11 cellular contexts compared by ENCODE assay signal in the genomic region with DNA sequence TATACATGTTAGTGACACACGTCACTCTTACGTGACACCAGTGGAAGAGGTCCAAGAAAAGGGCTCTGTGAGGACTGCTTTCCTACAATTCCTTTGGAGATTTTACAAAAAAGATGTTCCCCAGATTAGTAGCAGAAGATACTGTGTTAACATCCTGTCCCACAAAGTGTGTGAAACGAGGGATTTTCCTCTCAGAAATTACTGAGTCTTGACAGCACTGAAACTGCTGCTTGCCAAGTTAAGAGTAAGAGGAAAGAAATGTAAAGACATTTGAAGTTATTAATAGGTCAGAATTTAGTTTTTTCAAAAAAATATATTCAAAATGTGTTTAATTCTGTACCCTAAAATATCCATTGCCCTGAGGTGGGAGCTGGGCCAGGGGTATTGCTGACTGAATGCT. TPM values are rescaled to one million over a fixed set of nuclear protein-coding genes. Genes with fewer than 3 reads are reported as not detected.
A peak's percentile ranks its signal among the peaks of the same experiment; 100 is the strongest.
DNase-seq lines count a peak whose midpoint lies in the region; ATAC-seq and TF ChIP-seq lines count a peak whose summit lies in the region.
"Had no signal": no experiment of that assay in that cellular context is flagged by ENCODE, and none has a peak within 500 bp of the region (broad histone marks: within the 10 kb centered on the region; RNA-seq: fewer than 3 reads in every experiment).

No MANE protein-coding gene starts in this region.

- H3K9me3 Mint-ChIP-seq in neural progenitor cell: no peaks in the 10 kb centered on the region
- H3K9me3 Mint-ChIP-seq: stimulated activated memory B cell treated with anti-CD40 and anti-IgM and Interleukin-4, amounts not matched to agents 10 μg/mL and 1 μg/mL and 100 μg/mL, for 72 hours had no signal

- no peak overlapping the region for H3K9ac ChIP-seq in neural progenitor cell

- peak; percentile 76 for DNase-seq in amniotic epithelial cell (ENCODE audit: low read depth)
- peak; percentile 82 for DNase-seq in fibroblast of the aortic adventitia (ENCODE audit: low read depth)
- DNase-seq in transverse colon: no peak
- DNase-seq in RPMI8226: no peak
- DNase-seq in NCI-H1436 (lab: John Stamatoyannopoulos, UW): no peak
- DNase-seq in NCI-H1436 treated with DMSO at 0.1 percent for 48 hours (lab: John Stamatoyannopoulos, UW): no peak
- DNase-seq in neural progenitor cell (ENCODE audit: low spot score): no peak
- DNase-seq: activated T-cell treated with anti-CD3 and anti-CD28 coated beads, Interleukin-2, amount 50 U/mL, for 48 hours; cortex of kidney had no signal

- no peaks in the 10 kb centered on the region for H4K20me1 ChIP-seq in neural progenitor cell (ENCODE audit: low read depth)

- no peaks in the 10 kb centered on the region for H3K36me3 Mint-ChIP-seq in neural progenitor cell

- no peak for TF ChIP-seq CTCF in fibroblast of the aortic adventitia (IDR thresholded peaks at IDR 0.05; ENCODE audit: insufficient read depth, low read length)
- TF ChIP-seq CTCF in transverse colon (IDR thresholded peaks at IDR 0.05): no peak
- no peak for TF ChIP-seq CTCF in neural progenitor cell (IDR thresholded peaks at IDR 0.05)

- no peaks in the 10 kb centered on the region for H3F3A ChIP-seq in neural progenitor cell (ENCODE audit: low read depth)

- no peak overlapping the region for H3K4me3 ChIP-seq in fibroblast of the aortic adventitia (ENCODE audit: low read depth, low read length)
- H3K4me3 ChIP-seq in transverse colon: no peak overlapping the region
- no peak overlapping the region for H3K4me3 ChIP-seq in neural progenitor cell

- TF ChIP-seq POLR2A in GM18505 (IDR thresholded peaks at IDR 0.05; ENCODE audit: borderline replicate concordance, extremely low read depth, insufficient read depth, insufficient read length) (no peak), transverse colon (IDR thresholded peaks at IDR 0.05) (no peak)

- H3K27me3 Mint-ChIP-seq in neural progenitor cell (ENCODE audit: insufficient read depth, low read depth): no peaks in the 10 kb centered on the region
- H3K27me3 Mint-ChIP-seq: stimulated activated memory B cell treated with anti-CD40 and anti-IgM and Interleukin-4, amounts not matched to agents 10 μg/mL and 1 μg/mL and 100 μg/mL, for 72 hours had no signal

- H3K36me3 ChIP-seq in transverse colon (peaks cover 0 to 6% (median 0%) of the 10 kb centered on the region in 4 donors), neural progenitor cell (no peaks in the 10 kb centered on the region)

- H3K4me1 ChIP-seq in transverse colon (peaks cover 5 to 49% (median 31%) of the 10 kb centered on the region in 4 donors), neural progenitor cell (peaks cover 6% of the 10 kb centered on the region)

- no peaks in the 10 kb centered on the region for H3K4me1 Mint-ChIP-seq in neural progenitor cell

- no peaks in the 10 kb centered on the region for H3K27me3 ChIP-seq in transverse colon
- no peaks in the 10 kb centered on the region for H3K27me3 ChIP-seq in neural progenitor cell

- H3K4me3 Mint-ChIP-seq in neural progenitor cell: no peak overlapping the region
- H3K4me3 Mint-ChIP-seq: stimulated activated memory B cell treated with anti-CD40 and anti-IgM and Interleukin-4, amounts not matched to agents 10 μg/mL and 1 μg/mL and 100 μg/mL, for 72 hours had no signal

- no peak for TF ChIP-seq EP300 in transverse colon (IDR thresholded peaks at IDR 0.05; ENCODE audit: low read depth)

- H3K27ac Mint-ChIP-seq in neural progenitor cell: no peak overlapping the region

- no peak overlapping the region for H2AFZ ChIP-seq in neural progenitor cell (replicated peaks)

- ATAC-seq in GM18505 (IDR thresholded peaks at IDR 0.05; ENCODE audit: unreplicated experiment): peak; percentile 13

- 63 to 74% methylated on average over 1 to 3 of the region's 3 CpGs for WGBS in transverse colon (ENCODE audit: low coverage in 1 of 2), 2 donors

- no peak overlapping the region for H3K4me2 ChIP-seq in neural progenitor cell

- no peaks in the 10 kb centered on the region for H3K9me3 ChIP-seq in transverse colon
- H3K9me3 ChIP-seq in neural progenitor cell (ENCODE audit: low read depth): no peaks in the 10 kb centered on the region

- in situ Hi-C loops in transverse colon (cut with MboI; ENCODE audit: low pct_ligation_motif_present in 1 of 4, low pct_unique_long_range_greater_than_20kb in 1 of 4, low sequenced_read_pairs in 3 of 4): no loop called here

- intact Hi-C loops in transverse colon (cut with DNase I; ENCODE audit: low total_unique reads): no loop called here

- H3K79me2 ChIP-seq in neural progenitor cell (ENCODE audit: low read depth): no peaks in the 10 kb centered on the region

- H3K27ac ChIP-seq in transverse colon: peak overlapping the region; percentile 75 to 76 (median 76)
- H3K27ac ChIP-seq in neural progenitor cell: no peak overlapping the region

RNA-seq across cellular contexts. Expression of a gene that starts 58.8 kb away (rescaled TPM):
- 0.36 and 0.49 TPM in 2 replicates for total RNA-seq in fibroblast of the aortic adventitia (ENCODE audit: low replicate concordance)
- 10 to 100 TPM; 40.6 to 61.3 (median 46.6) TPM for total RNA-seq in transverse colon
- total RNA-seq in neural progenitor cell (ENCODE audit: low replicate concordance): 8.9 and 9.0 TPM in 2 replicates

Comparison
In these comparisons a context has a peak if more than half of its experiments do, and no peak if none do; other contexts are left out.
1. DNase-seq: peak in amniotic epithelial cell (single experiment) and fibroblast of the aortic adventitia (single experiment); none in transverse colon (single experiment), RPMI8226 (single experiment), NCI-H1436 (single experiment), NCI-H1436 treated with DMSO at 0.1 percent for 48 hours (single experiment) and neural progenitor cell (single experiment).